ENCODE assay signal across 8 cellular contexts in genomic region chr20:44747166-44748004, GRCh38. TPM values are rescaled to one million over a fixed set of nuclear protein-coding genes. Genes with fewer than 3 reads are reported as not detected.
DNase-seq lines count a peak whose midpoint lies in the region; ATAC-seq and TF ChIP-seq lines count a peak whose summit lies in the region.

No MANE protein-coding gene starts in this region.

- no peaks in the 10 kb centered on the region for H3K36me3 ChIP-seq in heart right ventricle

- peaks cover 6 to 52% (median 18%) of the 10 kb centered on the region in 7 donors for H3K27me3 ChIP-seq in heart right ventricle

- H3K36me3 Mint-ChIP-seq in activated naive CD8-positive, alpha-beta T cell treated with anti-CD3 and anti-CD28 coated beads, Interleukin-2, amount 10 ng/mL, durations not matched to agents 7 days and 5 days = no peaks in the 10 kb centered on the region
- H3K36me3 Mint-ChIP-seq in progenitor cell of endocrine pancreas (ENCODE audit: insufficient read depth) = no peaks in the 10 kb centered on the region

- intact Hi-C loops in heart right ventricle (cut with DNase I) = loop anchor here in 9 of 10 donors (1.0 to 10.0 kb wide), 6 partner anchors 65 to 217 kb away; partner anchors contain the start of genes RIMS4 (in 1 of the 9), STK4 (in 1 of the 9) and TOMM34 (in 1 of the 9)

- H3K4me1 Mint-ChIP-seq in activated naive CD8-positive, alpha-beta T cell treated with anti-CD3 and anti-CD28 coated beads, Interleukin-2, amount 10 ng/mL, durations not matched to agents 7 days and 5 days = peaks cover 4% of the 10 kb centered on the region
- peaks cover 9% of the 10 kb centered on the region for H3K4me1 Mint-ChIP-seq in progenitor cell of endocrine pancreas (ENCODE audit: low read depth)

- no peak overlapping the region for H3K27ac ChIP-seq in heart right ventricle

- no peaks in the 10 kb centered on the region for H3K9me3 Mint-ChIP-seq in activated naive CD8-positive, alpha-beta T cell treated with anti-CD3 and anti-CD28 coated beads, Interleukin-2, amount 10 ng/mL, durations not matched to agents 7 days and 5 days
- no peaks in the 10 kb centered on the region for H3K9me3 Mint-ChIP-seq in progenitor cell of endocrine pancreas (ENCODE audit: low read depth)

- H3K4me1 ChIP-seq in heart right ventricle = peaks cover 0 to 37% (median 13%) of the 10 kb centered on the region in 9 donors

- DNase-seq in GDM1 (lab: John Stamatoyannopoulos, UW) (peak; percentile 33), NCI-H1092 (lab: John Stamatoyannopoulos, UW) (peak; percentile 91), heart right ventricle (peak; percentile 61 to 71), progenitor cell of endocrine pancreas (ENCODE audit: low spot score, unreplicated experiment) (peak; percentile 64)
- peak; percentile 63 for DNase-seq in activated naive CD8-positive, alpha-beta T cell treated with anti-CD3 and anti-CD28 coated beads, Interleukin-2, amount 10 ng/mL, durations not matched to agents 7 days and 5 days

- H3K4me3 Mint-ChIP-seq in activated naive CD8-positive, alpha-beta T cell treated with anti-CD3 and anti-CD28 coated beads, Interleukin-2, amount 10 ng/mL, durations not matched to agents 7 days and 5 days = peak overlapping the region; percentile 41
- peak overlapping the region; percentile 39 for H3K4me3 Mint-ChIP-seq in progenitor cell of endocrine pancreas (ENCODE audit: low read depth)

- TF ChIP-seq CTCF in heart right ventricle (IDR thresholded peaks at IDR 0.05) (peak; percentile 59 to 81 (median 70)), progenitor cell of endocrine pancreas (IDR thresholded peaks at IDR 0.05; ENCODE audit: unreplicated experiment) (peak; percentile 77)

- WGBS in heart right ventricle, 2 donors = 13 to 15% methylated on average over 5 of the region's 5 CpGs

- peaks cover 33% of the 10 kb centered on the region for H3K27me3 Mint-ChIP-seq in activated naive CD8-positive, alpha-beta T cell treated with anti-CD3 and anti-CD28 coated beads, Interleukin-2, amount 10 ng/mL, durations not matched to agents 7 days and 5 days
- H3K27me3 Mint-ChIP-seq in progenitor cell of endocrine pancreas = peaks cover 62% of the 10 kb centered on the region

- H3K4me3 ChIP-seq in heart right ventricle = no peak overlapping the region

- no peaks in the 10 kb centered on the region for H3K9me3 ChIP-seq in heart right ventricle

- ATAC-seq in SK-N-SH treated with all-trans-retinoic acid at 6 μM for 48 hours = peak; percentile 92
- ATAC-seq in activated naive CD8-positive, alpha-beta T cell treated with anti-CD3 and anti-CD28 coated beads, Interleukin-2, amount 10 ng/mL, durations not matched to agents 7 days and 5 days (ENCODE audit: low read depth) = peak; percentile 40
- peak; percentile 20 to 76 (median 57) for ATAC-seq in heart right ventricle
- ATAC-seq in HG03521 (IDR thresholded peaks at IDR 0.05; ENCODE audit: unreplicated experiment) = no peak
- no peak for ATAC-seq in GM21515 (IDR thresholded peaks at IDR 0.05; ENCODE audit: unreplicated experiment)

- POLR2A ChIA-PET in activated naive CD8-positive, alpha-beta T cell treated with anti-CD3 and anti-CD28 coated beads, Interleukin-2, amount 10 ng/mL, durations not matched to agents 7 days and 5 days (lab: Charles Lee) = no interaction called here

- no peak overlapping the region for H3K27ac Mint-ChIP-seq in activated naive CD8-positive, alpha-beta T cell treated with anti-CD3 and anti-CD28 coated beads, Interleukin-2, amount 10 ng/mL, durations not matched to agents 7 days and 5 days
- H3K27ac Mint-ChIP-seq in progenitor cell of endocrine pancreas = peak overlapping the region; percentile 38

TF ChIP-seq in SK-N-SH treated with all-trans-retinoic acid at 6 μM for 48 hours, 23 proteins besides CTCF, POLR2A, EP300 and RAD21 (continues in another document):
- TF ChIP-seq, protein P1, sequence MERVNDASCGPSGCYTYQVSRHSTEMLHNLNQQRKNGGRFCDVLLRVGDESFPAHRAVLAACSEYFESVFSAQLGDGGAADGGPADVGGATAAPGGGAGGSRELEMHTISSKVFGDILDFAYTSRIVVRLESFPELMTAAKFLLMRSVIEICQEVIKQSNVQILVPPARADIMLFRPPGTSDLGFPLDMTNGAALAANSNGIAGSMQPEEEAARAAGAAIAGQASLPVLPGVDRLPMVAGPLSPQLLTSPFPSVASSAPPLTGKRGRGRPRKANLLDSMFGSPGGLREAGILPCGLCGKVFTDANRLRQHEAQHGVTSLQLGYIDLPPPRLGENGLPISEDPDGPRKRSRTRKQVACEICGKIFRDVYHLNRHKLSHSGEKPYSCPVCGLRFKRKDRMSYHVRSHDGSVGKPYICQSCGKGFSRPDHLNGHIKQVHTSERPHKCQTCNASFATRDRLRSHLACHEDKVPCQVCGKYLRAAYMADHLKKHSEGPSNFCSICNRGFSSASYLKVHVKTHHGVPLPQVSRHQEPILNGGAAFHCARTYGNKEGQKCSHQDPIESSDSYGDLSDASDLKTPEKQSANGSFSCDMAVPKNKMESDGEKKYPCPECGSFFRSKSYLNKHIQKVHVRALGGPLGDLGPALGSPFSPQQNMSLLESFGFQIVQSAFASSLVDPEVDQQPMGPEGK (CRISPR knock-in tag; IDR thresholded peaks at IDR 0.05; ENCODE audit: borderline replicate concordance) = no peak
- no peak for TF ChIP-seq PPARA (CRISPR knock-in tag; IDR thresholded peaks at IDR 0.05; ENCODE audit: borderline replicate concordance)
- TF ChIP-seq OSR1 (CRISPR knock-in tag; IDR thresholded peaks at IDR 0.05) = no peak
- no peak for TF ChIP-seq CSDC2 (CRISPR knock-in tag; IDR thresholded peaks at IDR 0.05)
- TF ChIP-seq BACH2 (CRISPR knock-in tag; IDR thresholded peaks at IDR 0.05; ENCODE audit: borderline replicate concordance) = no peak
- TF ChIP-seq ZFP30 (CRISPR knock-in tag; IDR thresholded peaks at IDR 0.05) = no peak
- TF ChIP-seq ISL1 (CRISPR knock-in tag; IDR thresholded peaks at IDR 0.05) = no peak
- TF ChIP-seq CSRNP3 (CRISPR knock-in tag; IDR thresholded peaks at IDR 0.05) = no peak
- TF ChIP-seq, protein P2, sequence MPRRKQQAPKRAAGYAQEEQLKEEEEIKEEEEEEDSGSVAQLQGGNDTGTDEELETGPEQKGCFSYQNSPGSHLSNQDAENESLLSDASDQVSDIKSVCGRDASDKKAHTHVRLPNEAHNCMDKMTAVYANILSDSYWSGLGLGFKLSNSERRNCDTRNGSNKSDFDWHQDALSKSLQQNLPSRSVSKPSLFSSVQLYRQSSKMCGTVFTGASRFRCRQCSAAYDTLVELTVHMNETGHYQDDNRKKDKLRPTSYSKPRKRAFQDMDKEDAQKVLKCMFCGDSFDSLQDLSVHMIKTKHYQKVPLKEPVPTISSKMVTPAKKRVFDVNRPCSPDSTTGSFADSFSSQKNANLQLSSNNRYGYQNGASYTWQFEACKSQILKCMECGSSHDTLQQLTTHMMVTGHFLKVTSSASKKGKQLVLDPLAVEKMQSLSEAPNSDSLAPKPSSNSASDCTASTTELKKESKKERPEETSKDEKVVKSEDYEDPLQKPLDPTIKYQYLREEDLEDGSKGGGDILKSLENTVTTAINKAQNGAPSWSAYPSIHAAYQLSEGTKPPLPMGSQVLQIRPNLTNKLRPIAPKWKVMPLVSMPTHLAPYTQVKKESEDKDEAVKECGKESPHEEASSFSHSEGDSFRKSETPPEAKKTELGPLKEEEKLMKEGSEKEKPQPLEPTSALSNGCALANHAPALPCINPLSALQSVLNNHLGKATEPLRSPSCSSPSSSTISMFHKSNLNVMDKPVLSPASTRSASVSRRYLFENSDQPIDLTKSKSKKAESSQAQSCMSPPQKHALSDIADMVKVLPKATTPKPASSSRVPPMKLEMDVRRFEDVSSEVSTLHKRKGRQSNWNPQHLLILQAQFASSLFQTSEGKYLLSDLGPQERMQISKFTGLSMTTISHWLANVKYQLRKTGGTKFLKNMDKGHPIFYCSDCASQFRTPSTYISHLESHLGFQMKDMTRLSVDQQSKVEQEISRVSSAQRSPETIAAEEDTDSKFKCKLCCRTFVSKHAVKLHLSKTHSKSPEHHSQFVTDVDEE (CRISPR knock-in tag; IDR thresholded peaks at IDR 0.05) = no peak
- TF ChIP-seq ZNF565 (CRISPR knock-in tag; conservative IDR thresholded peaks at IDR 0.05; ENCODE audit: low read depth) = no peak
- no peak for TF ChIP-seq GLIS3 (CRISPR knock-in tag; IDR thresholded peaks at IDR 0.05)
- TF ChIP-seq ZNF70 (CRISPR knock-in tag; IDR thresholded peaks at IDR 0.05) = no peak
- no peak for TF ChIP-seq TCF4 (CRISPR knock-in tag; IDR thresholded peaks at IDR 0.05; ENCODE audit: borderline replicate concordance)

RNA-seq across cellular contexts. Expression of gene KCNK15, which starts 1.7 kb away (rescaled TPM):
- not detected for total RNA-seq in activated naive CD8-positive, alpha-beta T cell treated with anti-CD3 and anti-CD28 coated beads, Interleukin-2, amount 10 ng/mL, durations not matched to agents 7 days and 5 days
- under 1 TPM; 0.13 to 0.82 (median 0.38) TPM for total RNA-seq in heart right ventricle
- polyA plus RNA-seq in heart right ventricle = under 1 TPM; 0.22 to 0.54 TPM
- 0.22 and 0.27 TPM in 2 replicates for total RNA-seq in progenitor cell of endocrine pancreas

RNA-seq across cellular contexts. Expression of gene CCN5, which starts 32.2 kb away (rescaled TPM):
- not detected for total RNA-seq in activated naive CD8-positive, alpha-beta T cell treated with anti-CD3 and anti-CD28 coated beads, Interleukin-2, amount 10 ng/mL, durations not matched to agents 7 days and 5 days
- total RNA-seq in heart right ventricle = 10 to 100 TPM in 7 of 10 donors, 1 to 10 TPM in 3; 4.3 to 47.6 (median 14.4) TPM
- polyA plus RNA-seq in heart right ventricle = 10 to 100 TPM; 14.1 to 87.2 TPM
- not detected in 2 replicates for total RNA-seq in progenitor cell of endocrine pancreas

Comparison
In these comparisons a context has a peak if more than half of its experiments do, and no peak if none do; other contexts are left out.
1. DNase-seq: peak in every context shown above with its lines; median percentile 91 in NCI-H1092; 66 in heart right ventricle; 64 in progenitor cell of endocrine pancreas; 63 in activated naive CD8-positive, alpha-beta T cell treated with anti-CD3 and anti-CD28 coated beads, Interleukin-2, amount 10 ng/mL, durations not matched to agents 7 days and 5 days; 33 in GDM1.
2. ATAC-seq: peak in SK-N-SH treated with all-trans-retinoic acid at 6 μM for 48 hours (single experiment), activated naive CD8-positive, alpha-beta T cell treated with anti-CD3 and anti-CD28 coated beads, Interleukin-2, amount 10 ng/mL, durations not matched to agents 7 days and 5 days (single experiment) and heart right ventricle (8 of 8); none in HG03521 (single experiment) and GM21515 (single experiment).